Comparison of ENCODE assay signal across 19 cellular contexts in genomic region chrY:12431546-12431945, GRCh38.
"Had no signal": no experiment of that assay in that cellular context is flagged by ENCODE, and none has a peak within 500 bp of the region (broad histone marks: within the 10 kb centered on the region; RNA-seq: fewer than 3 reads in every experiment).

No MANE protein-coding gene starts in this region.

- H3K27me3 ChIP-seq: hepatocyte, neutrophil, transverse colon had no signal

- H3K4me2 ChIP-seq: hepatocyte had no signal

- H3K9me3 ChIP-seq: left ventricle myocardium inferior, mucosa of descending colon, neutrophil, transverse colon had no signal

- H3K9me3 Mint-ChIP-seq: activated CD4-positive, alpha-beta memory T cell treated with anti-CD3 and anti-CD28 coated beads, Interleukin-2, amount 10 ng/mL, durations not matched to agents 7 days and 5 days; activated T-cell treated with anti-CD3 and anti-CD28 coated beads, Interleukin-2, amount 50 U/mL, for 4 hours; naive thymus-derived CD8-positive, alpha-beta T cell had no signal

- H3K27ac Mint-ChIP-seq: activated CD4-positive, alpha-beta memory T cell treated with anti-CD3 and anti-CD28 coated beads, Interleukin-2, amount 10 ng/mL, durations not matched to agents 7 days and 5 days; activated CD4-positive, alpha-beta T cell treated with anti-CD3 and anti-CD28 coated beads for 36 hours; naive thymus-derived CD8-positive, alpha-beta T cell had no signal

- H3K27ac ChIP-seq: hepatocyte, left ventricle myocardium inferior, neutrophil, parathyroid adenoma, skin epidermis, transverse colon had no signal

- H3K36me3 Mint-ChIP-seq: naive thymus-derived CD8-positive, alpha-beta T cell had no signal

- H3K79me2 ChIP-seq: hepatocyte, parathyroid adenoma had no signal

- H3K4me1 ChIP-seq: left ventricle myocardium inferior, parathyroid adenoma, transverse colon had no signal

- H3K4me1 Mint-ChIP-seq: activated CD4-positive, alpha-beta memory T cell treated with anti-CD3 and anti-CD28 coated beads, Interleukin-2, amount 10 ng/mL, durations not matched to agents 7 days and 5 days; activated CD4-positive, alpha-beta T cell treated with anti-CD3 and anti-CD28 coated beads for 36 hours had no signal

- H3K4me3 Mint-ChIP-seq: activated CD4-positive, alpha-beta memory T cell treated with anti-CD3 and anti-CD28 coated beads, Interleukin-2, amount 10 ng/mL, durations not matched to agents 7 days and 5 days; activated CD4-positive, alpha-beta T cell treated with anti-CD3 and anti-CD28 coated beads for 36 hours; activated T-cell treated with anti-CD3 and anti-CD28 coated beads, Interleukin-2, amount 50 U/mL, for 4 hours; naive thymus-derived CD8-positive, alpha-beta T cell had no signal

- FAIRE-seq: astrocyte, kidney had no signal

- ATAC-seq: activated CD4-positive, alpha-beta T cell treated with anti-CD3 and anti-CD28 coated beads for 36 hours; activated T-cell treated with anti-CD3 and anti-CD28 coated beads, Interleukin-2, amount 50 U/mL, for 4 hours; mucosa of descending colon; naive thymus-derived CD8-positive, alpha-beta T cell had no signal

- H3K36me3 ChIP-seq: left ventricle myocardium inferior, neutrophil, transverse colon had no signal

- H3K4me3 ChIP-seq: hepatocyte, left ventricle myocardium inferior, mucosa of descending colon, skin epidermis, transverse colon had no signal

- H3K27me3 Mint-ChIP-seq: activated CD4-positive, alpha-beta memory T cell treated with anti-CD3 and anti-CD28 coated beads, Interleukin-2, amount 10 ng/mL, durations not matched to agents 7 days and 5 days; activated CD4-positive, alpha-beta T cell treated with anti-CD3 and anti-CD28 coated beads for 36 hours had no signal

- H3K9ac ChIP-seq: parathyroid adenoma had no signal

- H2AFZ ChIP-seq: hepatocyte, parathyroid adenoma had no signal

- DNase-seq: activated CD4-positive, alpha-beta memory T cell treated with anti-CD3 and anti-CD28 coated beads, Interleukin-2, amount 10 ng/mL, durations not matched to agents 7 days and 5 days; activated CD4-positive, alpha-beta T cell treated with anti-CD3 and anti-CD28 coated beads for 36 hours; activated effector memory CD4-positive, alpha-beta T cell treated with Interleukin-2 at 50 U/mL for 16 hours; activated naive CD4-positive, alpha-beta T cell treated with anti-CD3 and anti-CD28 coated beads, Interleukin-2, amount 50 U/mL, for 16 hours; activated T-cell treated with anti-CD3 and anti-CD28 coated beads, Interleukin-2, amount 50 U/mL, for 4 hours; kidney; left ventricle myocardium inferior; mucosa of descending colon; naive thymus-derived CD8-positive, alpha-beta T cell; stimulated activated CD4-positive, alpha-beta T cell treated with anti-CD3 and anti-CD28 coated beads, Interleukin-4, amount 100 ng/mL, for 4 hours; stimulated activated CD8-positive, alpha-beta memory T cell treated with anti-CD3 and anti-CD28 coated beads, Interleukin-4, amount 100 ng/mL, for 48 hours; stimulated activated naive CD4-positive, alpha-beta T cell treated with Interleukin-2 at 50 U/mL for 16 hours; substantia nigra; transverse colon had no signal
